Comparison of ENCODE assay signal across 9 cellular contexts in the genomic region with DNA sequence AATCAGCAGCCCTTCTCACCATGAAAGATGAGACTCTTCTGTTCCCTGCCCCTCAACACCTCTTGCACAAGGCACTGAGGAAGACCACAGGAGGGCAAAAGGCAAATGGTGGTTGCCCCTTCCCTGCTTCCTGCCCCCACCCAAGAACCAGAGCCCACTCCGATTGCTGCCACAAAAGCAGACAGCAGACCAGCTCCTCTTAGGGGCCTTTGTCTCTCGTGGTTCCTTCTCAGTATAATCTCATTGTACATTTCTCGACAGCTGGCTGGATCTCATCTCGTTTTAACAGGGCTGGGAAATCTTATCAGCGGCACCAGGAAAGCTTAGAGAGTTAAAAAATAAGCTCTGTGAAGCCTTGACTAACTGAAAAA. TPM values are rescaled to one million over a fixed set of nuclear protein-coding genes. Genes with fewer than 3 reads are reported as not detected.
A peak's percentile ranks its signal among the peaks of the same experiment; 100 is the strongest.
DNase-seq lines count a peak whose midpoint lies in the region; ATAC-seq and TF ChIP-seq lines count a peak whose summit lies in the region.
"Had no signal": no experiment of that assay in that cellular context is flagged by ENCODE, and none has a peak within 500 bp of the region (broad histone marks: within the 10 kb centered on the region; RNA-seq: fewer than 3 reads in every experiment).

No MANE protein-coding gene starts in this region.

- TF ChIP-seq POLR2A in NB4 (IDR thresholded peaks at IDR 0.05; ENCODE audit: extremely low read depth, insufficient read length) (no peak), thyroid gland (IDR thresholded peaks at IDR 0.05) (no peak)

- H3K4me3 ChIP-seq in BLaER1 (peak overlapping the region; percentile 74), NB4 (ENCODE audit: low read depth, low read length) (peak overlapping the region; percentile 73), endocrine pancreas (ENCODE audit: control insufficient read depth, insufficient read depth, low read length) (peak overlapping the region; percentile 7), osteoblast (ENCODE audit: insufficient read depth, low read length) (peak overlapping the region; percentile 77), thyroid gland (replicated peaks in 1 of 3) (peak overlapping the region in 1 of 3 donors; percentile 51)
- H3K4me3 ChIP-seq: GM12878 had no signal

- DNase-seq in NB4 (ENCODE audit: low read depth) = peak; percentile 72
- peak; percentile 83 for DNase-seq in osteoblast (ENCODE audit: insufficient read length, low spot score, missing footprints)
- no peak for DNase-seq in thyroid gland
- DNase-seq in stimulated activated naive CD4-positive, alpha-beta T cell treated with Interleukin-2 at 50 U/mL for 16 hours (lab: John Stamatoyannopoulos, UW) = no peak
- DNase-seq in NCI-H1048 (lab: John Stamatoyannopoulos, UW) = no peak

- intact Hi-C loops in thyroid gland (cut with DNase I) = no loop called here

- H3K27ac ChIP-seq in BLaER1 = 0 out of 2 replicates have a peak overlapping the region, but pooled peaks have one; percentile 82
- H3K27ac ChIP-seq in osteoblast (ENCODE audit: low read depth, low read length) = no peak overlapping the region
- H3K27ac ChIP-seq in thyroid gland = peak overlapping the region in 1 of 3 donors; percentile 65

- peaks cover 25% of the 10 kb centered on the region for H4K20me1 ChIP-seq in BLaER1
- H4K20me1 ChIP-seq in osteoblast (ENCODE audit: insufficient read depth, low read length) = no peaks in the 10 kb centered on the region

- H3K27me3 ChIP-seq in BLaER1 = no peaks in the 10 kb centered on the region
- no peaks in the 10 kb centered on the region for H3K27me3 ChIP-seq in endocrine pancreas (ENCODE audit: control insufficient read depth, insufficient read depth, low read length)
- no peaks in the 10 kb centered on the region for H3K27me3 ChIP-seq in osteoblast (ENCODE audit: insufficient read depth, low read length)
- H3K27me3 ChIP-seq in thyroid gland = no peaks in the 10 kb centered on the region

- no peak for ATAC-seq in HG02623 (IDR thresholded peaks at IDR 0.05; ENCODE audit: unreplicated experiment)
- ATAC-seq: GM12878 had no signal

- H3K4me1 ChIP-seq in BLaER1 (peaks cover 51% of the 10 kb centered on the region), endocrine pancreas (ENCODE audit: control insufficient read depth, insufficient read depth, low read length) (no peaks in the 10 kb centered on the region), osteoblast (ENCODE audit: insufficient read depth, low read length) (peaks cover 13% of the 10 kb centered on the region), thyroid gland (peaks cover 10 to 20% of the 10 kb centered on the region in 2 donors)

- H3K4me2 ChIP-seq in BLaER1 = peak overlapping the region; percentile 97
- H3K4me2 ChIP-seq in osteoblast (ENCODE audit: insufficient read depth, low read length) = peak overlapping the region; percentile 92

- TF ChIP-seq CTCF in NB4 (IDR thresholded peaks at IDR 0.05; ENCODE audit: low read depth, low read length) (no peak), osteoblast (IDR thresholded peaks at IDR 0.05; ENCODE audit: extremely low read depth, low read depth, low read length) (no peak), thyroid gland (IDR thresholded peaks at IDR 0.05) (no peak)

- H3K79me2 ChIP-seq in osteoblast (ENCODE audit: insufficient read depth, low read length) = peaks cover 43% of the 10 kb centered on the region

- H3K9me3 ChIP-seq in BLaER1 (peaks cover 19% of the 10 kb centered on the region), endocrine pancreas (ENCODE audit: control insufficient read depth, low read length) (peaks cover 2% of the 10 kb centered on the region), osteoblast (ENCODE audit: low read depth, low read length) (no peaks in the 10 kb centered on the region), thyroid gland (no peaks in the 10 kb centered on the region)

- H3K36me3 ChIP-seq in BLaER1 = no peaks in the 10 kb centered on the region
- no peaks in the 10 kb centered on the region for H3K36me3 ChIP-seq in endocrine pancreas (ENCODE audit: control insufficient read depth, insufficient read depth, low read length)
- H3K36me3 ChIP-seq in osteoblast (ENCODE audit: insufficient read depth, low read length) = no peaks in the 10 kb centered on the region
- H3K36me3 ChIP-seq in thyroid gland = no peaks in the 10 kb centered on the region

- H3K9ac ChIP-seq in BLaER1 (peak overlapping the region; percentile 81; the same call in 1 of the 2 replicates), endocrine pancreas (ENCODE audit: control insufficient read depth, insufficient read depth, low read length) (peak overlapping the region; percentile 86)

- peak overlapping the region; percentile 85 for H2AFZ ChIP-seq in osteoblast (ENCODE audit: low read length)

- 57 to 82% methylated on average over 5 of the region's 5 CpGs for WGBS in thyroid gland, 2 donors

RNA-seq across cellular contexts. Expression of gene MVB12B, which starts 1.1 kb away (rescaled TPM):
- total RNA-seq in osteoblast (5.4 and 8.0 TPM in 2 replicates), thyroid gland (10 to 100 TPM; 13.4 to 19.3 (median 15.5) TPM)

Comparison
In these comparisons a context has a peak if more than half of its experiments do, and no peak if none do; other contexts are left out.
1. DNase-seq: peak in NB4 (single experiment) and osteoblast (single experiment); none in thyroid gland (0 of 2), stimulated activated naive CD4-positive, alpha-beta T cell treated with Interleukin-2 at 50 U/mL for 16 hours (single experiment) and NCI-H1048 (single experiment).